ENCODE assay signal across 8 cellular contexts in genomic region chr2:240584486-240585031, GRCh38. TPM values are rescaled to one million over a fixed set of nuclear protein-coding genes. Genes with fewer than 3 reads are reported as not detected.
DNase-seq lines count a peak whose midpoint lies in the region; ATAC-seq and TF ChIP-seq lines count a peak whose summit lies in the region.

No MANE protein-coding gene starts in this region.

- no peak overlapping the region for H4K8ac ChIP-seq in trophoblast cell (ENCODE audit: low read depth, low read length)

- no peak overlapping the region for H2AFZ ChIP-seq in trophoblast cell (ENCODE audit: insufficient read depth, low read length, poor library complexity)

- peaks cover 15% of the 10 kb centered on the region for H3K79me2 ChIP-seq in trophoblast cell (ENCODE audit: control insufficient read depth, insufficient read depth, low read length, poor library complexity)

- intact Hi-C loops in CD4-positive, alpha-beta T cell (cut with DNase I, micrococcal nuclease): loop anchor here in 1 of 2 experiments (1.0 to 10.0 kb wide), 9 partner anchors 15 to 1103 kb away; partner anchors contain the start of genes ATG4B, DTYMK, GPC1 and MTERF4

- H3K4ac ChIP-seq in trophoblast cell (ENCODE audit: low read depth, low read length): peak overlapping the region; percentile 25

- H3K79me1 ChIP-seq in trophoblast cell (ENCODE audit: low read length): peaks cover 7% of the 10 kb centered on the region

- WGBS in trophoblast cell (ENCODE audit: extremely low coverage, insufficient coverage, insufficient read length): no CpG with 5 or more reads among the region's 4 CpGs

- H3K36me3 Mint-ChIP-seq in CD4-positive, alpha-beta T cell (ENCODE audit: low read depth): peaks cover 48% of the 10 kb centered on the region

- peaks cover 8% of the 10 kb centered on the region in 2 experiments for H3K36me3 ChIP-seq in trophoblast cell (ENCODE audit: control insufficient read depth in 1 of 2, insufficient read depth in 2 of 2, low read length in 2 of 2)

- no peak overlapping the region for H2BK120ac ChIP-seq in trophoblast cell (ENCODE audit: insufficient read depth, low read length, poor library complexity)

- H3K4me3 Mint-ChIP-seq in CD4-positive, alpha-beta T cell: peak overlapping the region; percentile 95

- no peak for DNase-seq in CD4-positive, alpha-beta T cell
- peak; percentile 89 for DNase-seq in NOMO-1 (lab: John Stamatoyannopoulos, UW; ENCODE audit: unreplicated experiment in 2 of 2)
- DNase-seq in choroid plexus epithelial cell (ENCODE audit: low read depth): peak; percentile 39
- peak in 1 of 2 donors; percentile 7 for DNase-seq in trophoblast cell
- DNase-seq in anterior cingulate cortex (lab: John Stamatoyannopoulos, UW): no peak
- no peak for DNase-seq in activated CD8-positive, alpha-beta memory T cell treated with anti-CD3 and anti-CD28 coated beads, Interleukin-2, amount 50 U/mL, for 4 hours

- peaks cover 28 to 36% of the 10 kb centered on the region in 2 experiments for H3K4me1 ChIP-seq in trophoblast cell (ENCODE audit: control insufficient read depth in 1 of 2, insufficient read depth in 2 of 2, low read length in 2 of 2)

- CTCF ChIA-PET in CD4-positive, alpha-beta T cell (lab: Charles Lee): interaction anchor here (1.4 to 3.4 kb wide), 2 partner anchors 19 to 28 kb away, joined by 5 to 40 read pairs; partner anchors contain the start of gene RNPEPL1

- no peak overlapping the region for H3K9ac ChIP-seq in trophoblast cell (ENCODE audit: low read length)

- no peaks in the 10 kb centered on the region for H3K27me3 ChIP-seq in CD4-positive, alpha-beta T cell (ENCODE audit: control insufficient read depth, insufficient read depth, low read length)
- no peaks in the 10 kb centered on the region for H3K27me3 ChIP-seq in trophoblast cell (ENCODE audit: insufficient read depth, low read length)

- H3K4me1 Mint-ChIP-seq in CD4-positive, alpha-beta T cell (ENCODE audit: low read depth): peaks cover 58% of the 10 kb centered on the region

- H2BK5ac ChIP-seq in trophoblast cell (ENCODE audit: low read depth, low read length, poor library complexity): no peak overlapping the region

- no peaks in the 10 kb centered on the region for H3K27me3 Mint-ChIP-seq in CD4-positive, alpha-beta T cell

- H4K91ac ChIP-seq in trophoblast cell (ENCODE audit: low read depth, low read length): no peak overlapping the region

- no peak overlapping the region for H3K27ac ChIP-seq in CD4-positive, alpha-beta T cell (ENCODE audit: low read depth, low read length)
- no peak overlapping the region for H3K27ac ChIP-seq in trophoblast cell (ENCODE audit: low read depth, low read length)

- no peak for ATAC-seq in CD4-positive, alpha-beta T cell (ENCODE audit: poor library complexity)
- ATAC-seq in HG03064 (IDR thresholded peaks at IDR 0.05; ENCODE audit: low read depth, unreplicated experiment): peak; percentile 53

- H3K4me3 ChIP-seq in choroid plexus epithelial cell (ENCODE audit: low read depth, low read length) (peak overlapping the region; percentile 94), trophoblast cell (ENCODE audit: low read depth, low read length) (no peak overlapping the region)

- no peaks in the 10 kb centered on the region for H3K9me3 ChIP-seq in CD4-positive, alpha-beta T cell (ENCODE audit: control insufficient read depth, low read length)
- H3K9me3 ChIP-seq in trophoblast cell (ENCODE audit: insufficient read depth, low read depth, low read length): peaks cover 1% of the 10 kb centered on the region

- H3K4me2 ChIP-seq in trophoblast cell (ENCODE audit: low read length): no peak overlapping the region

- no peaks in the 10 kb centered on the region for H3K9me3 Mint-ChIP-seq in CD4-positive, alpha-beta T cell

- H4K12ac ChIP-seq in trophoblast cell (ENCODE audit: low read depth, low read length): no peak overlapping the region

- H2AK5ac ChIP-seq in trophoblast cell (ENCODE audit: low read length): no peak overlapping the region

- H3K27ac Mint-ChIP-seq in CD4-positive, alpha-beta T cell: peak overlapping the region; percentile 63

- H3K23ac ChIP-seq in trophoblast cell (ENCODE audit: low read length): no peak overlapping the region

- peak; percentile 80 for TF ChIP-seq POLR2A in GM18951 (IDR thresholded peaks at IDR 0.05; ENCODE audit: extremely low read depth, insufficient read depth, insufficient read length)

- no peak overlapping the region for H2BK12ac ChIP-seq in trophoblast cell (ENCODE audit: low read length)

- POLR2A ChIA-PET in CD4-positive, alpha-beta T cell (lab: Charles Lee): interaction anchor here (6.1 kb wide), 1 partner anchor 18 kb away, joined by 224 read pairs; the partner anchor contains the start of gene RNPEPL1

- no peak for TF ChIP-seq CTCF in CD4-positive, alpha-beta T cell (IDR thresholded peaks at IDR 0.05)
- TF ChIP-seq CTCF in choroid plexus epithelial cell (conservative IDR thresholded peaks at IDR 0.05; ENCODE audit: low read depth, low read length): no peak

- in situ Hi-C loops in GM18951 (cut with MboI; ENCODE audit: low sequenced_read_pairs, unreplicated experiment): no loop called here

- H3K18ac ChIP-seq in trophoblast cell (ENCODE audit: low read length): no peak overlapping the region

- H3K14ac ChIP-seq in trophoblast cell (ENCODE audit: low read length): no peak overlapping the region

RNA-seq across cellular contexts. Expression of gene CAPN10, which starts 2.0 kb away (rescaled TPM):
- total RNA-seq in CD4-positive, alpha-beta T cell: 10 to 100 TPM; 40.6 to 42.1 TPM
- 13.6 and 13.9 TPM in 2 replicates for polyA plus RNA-seq in trophoblast cell (2013)

RNA-seq across cellular contexts. Expression of gene RNPEPL1, which starts 16.3 kb away (rescaled TPM):
- 10 to 100 TPM; 73.0 to 78.8 TPM for total RNA-seq in CD4-positive, alpha-beta T cell
- polyA plus RNA-seq in trophoblast cell (2013): 43.3 and 44.3 TPM in 2 replicates

RNA-seq across cellular contexts. Expression of gene DUSP28, which starts 24.4 kb away (rescaled TPM):
- total RNA-seq in CD4-positive, alpha-beta T cell: 10 to 100 TPM; 18.3 to 18.9 TPM
- polyA plus RNA-seq in trophoblast cell (2013): 3.2 and 3.3 TPM in 2 replicates

RNA-seq across cellular contexts. Expression of gene ANKMY1, which starts 26.8 kb away (rescaled TPM):
- 10 to 100 TPM; 25.7 to 26.2 TPM for total RNA-seq in CD4-positive, alpha-beta T cell
- 4.7 and 5.0 TPM in 2 replicates for polyA plus RNA-seq in trophoblast cell (2013)

RNA-seq across cellular contexts. Expression of gene GPR35, which starts 40.7 kb away (rescaled TPM):
- 1 to 10 TPM; 7.1 to 7.2 TPM for total RNA-seq in CD4-positive, alpha-beta T cell
- 0.68 and 0.96 TPM in 2 replicates for polyA plus RNA-seq in trophoblast cell (2013)

Comparison
In these comparisons a context has a peak if more than half of its experiments do, and no peak if none do; other contexts are left out.
1. DNase-seq: peak in NOMO-1 (2 of 2) and choroid plexus epithelial cell (single experiment); none in CD4-positive, alpha-beta T cell (0 of 10), anterior cingulate cortex (0 of 58) and activated CD8-positive, alpha-beta memory T cell treated with anti-CD3 and anti-CD28 coated beads, Interleukin-2, amount 50 U/mL, for 4 hours (single experiment).